In genomic region chr3:7144696-7145308, GRCh38 we compare ENCODE assay signal across 9 cellular contexts.
A peak's percentile ranks its signal among the peaks of the same experiment; 100 is the strongest.
DNase-seq lines count a peak whose midpoint lies in the region; ATAC-seq and TF ChIP-seq lines count a peak whose summit lies in the region.
"Had no signal": no experiment of that assay in that cellular context is flagged by ENCODE, and none has a peak within 500 bp of the region (broad histone marks: within the 10 kb centered on the region; RNA-seq: fewer than 3 reads in every experiment).

No MANE protein-coding gene starts in this region.

- in situ Hi-C loops in mammary epithelial cell (cut with MboI; ENCODE audit: low sequenced_read_pairs in 2 of 2): no loop called here

- 60% methylated on average over 8 of the region's 8 CpGs for WGBS in mammary epithelial cell (ENCODE audit: low coverage, missing lambda C conversion rate)

- no peak overlapping the region for H3K4me2 ChIP-seq in mammary epithelial cell (ENCODE audit: insufficient read depth, low read depth, low read length)

- TF ChIP-seq CTCF in mammary epithelial cell (conservative IDR thresholded peaks at IDR 0.05 in 1 of 2, IDR thresholded peaks at IDR 0.05 in 1 of 2; ENCODE audit: extremely low read depth in 1 of 2, insufficient read depth in 1 of 2, low read depth in 1 of 2, low read length in 2 of 2): peak; percentile 49 to 66

- no peaks in the 10 kb centered on the region for H3K9me3 Mint-ChIP-seq in activated CD4-positive, alpha-beta T cell treated with anti-CD3 and anti-CD28 coated beads for 36 hours (ENCODE audit: low read depth)
- peaks cover 0 to under 1% of the 10 kb centered on the region in 2 donors for H3K9me3 Mint-ChIP-seq in stimulated activated naive B cell treated with anti-CD40 and anti-IgM and Interleukin-4, amounts not matched to agents 10 μg/mL and 1 μg/mL and 100 μg/mL, for 72 hours
- H3K9me3 Mint-ChIP-seq in T-helper 2 cell treated with Interferon-gamma antibody and Interleukin-4, amounts not matched to agents 5 μg/mL and 100 μg/mL, for 36 hours: no peaks in the 10 kb centered on the region
- H3K9me3 Mint-ChIP-seq in activated CD4-positive, alpha-beta T cell treated with anti-CD3 and anti-CD28 coated beads, Interleukin-2, amount 10 ng/mL, durations not matched to agents 7 days and 5 days: no peaks in the 10 kb centered on the region

- intact Hi-C loops in activated CD4-positive, alpha-beta T cell treated with anti-CD3 and anti-CD28 coated beads for 36 hours (cut with DNase I, micrococcal nuclease): no loop called here
- intact Hi-C loops in mammary epithelial cell (cut with micrococcal nuclease): loop anchor here (5.0 to 10.0 kb wide), 4 partner anchors 353 to 1918 kb away; no protein-coding TSS in a partner anchor

- CTCF ChIA-PET in activated CD4-positive, alpha-beta T cell treated with anti-CD3 and anti-CD28 coated beads for 36 hours (lab: Charles Lee): interaction anchor here (0.8 kb wide), 1 partner anchor 109 kb away, joined by 3 read pairs; no protein-coding TSS in a partner anchor
- CTCF ChIA-PET in mammary epithelial cell (lab: Charles Lee; ENCODE audit: low non-redundant PET): no interaction called here
- CTCF ChIA-PET in activated CD4-positive, alpha-beta T cell treated with anti-CD3 and anti-CD28 coated beads, Interleukin-2, amount 10 ng/mL, durations not matched to agents 7 days and 5 days (lab: Charles Lee): interaction anchor here (1.4 kb wide), 1 partner anchor 14 kb away, joined by 3 read pairs; no protein-coding TSS in a partner anchor

- no peak for ATAC-seq in activated CD4-positive, alpha-beta T cell treated with anti-CD3 and anti-CD28 coated beads for 36 hours
- peak; percentile 71 for ATAC-seq in HG03520 (IDR thresholded peaks at IDR 0.05; ENCODE audit: unreplicated experiment)
- ATAC-seq in stimulated activated naive B cell treated with anti-CD40 and anti-IgM and Interleukin-4, amounts not matched to agents 10 μg/mL and 1 μg/mL and 100 μg/mL, for 72 hours (replicated peaks): peak; percentile 14 to 33

- no peaks in the 10 kb centered on the region for H3K36me3 Mint-ChIP-seq in activated CD4-positive, alpha-beta T cell treated with anti-CD3 and anti-CD28 coated beads for 36 hours (ENCODE audit: low read depth)
- no peaks in the 10 kb centered on the region for H3K36me3 Mint-ChIP-seq in stimulated activated naive B cell treated with anti-CD40 and anti-IgM and Interleukin-4, amounts not matched to agents 10 μg/mL and 1 μg/mL and 100 μg/mL, for 72 hours
- H3K36me3 Mint-ChIP-seq in T-helper 2 cell treated with Interferon-gamma antibody and Interleukin-4, amounts not matched to agents 5 μg/mL and 100 μg/mL, for 36 hours (ENCODE audit: low read depth): no peaks in the 10 kb centered on the region
- H3K36me3 Mint-ChIP-seq in activated CD4-positive, alpha-beta T cell treated with anti-CD3 and anti-CD28 coated beads, Interleukin-2, amount 10 ng/mL, durations not matched to agents 7 days and 5 days (ENCODE audit: low read depth): no peaks in the 10 kb centered on the region

- no peaks in the 10 kb centered on the region for H3K4me1 ChIP-seq in mammary epithelial cell (ENCODE audit: insufficient read depth, low read length)
- H3K4me1 ChIP-seq: suprapubic skin had no signal

- H3K4me3 Mint-ChIP-seq in activated CD4-positive, alpha-beta T cell treated with anti-CD3 and anti-CD28 coated beads for 36 hours: no peak overlapping the region
- H3K4me3 Mint-ChIP-seq in stimulated activated naive B cell treated with anti-CD40 and anti-IgM and Interleukin-4, amounts not matched to agents 10 μg/mL and 1 μg/mL and 100 μg/mL, for 72 hours: no peak overlapping the region
- H3K4me3 Mint-ChIP-seq in T-helper 2 cell treated with Interferon-gamma antibody and Interleukin-4, amounts not matched to agents 5 μg/mL and 100 μg/mL, for 36 hours: no peak overlapping the region
- no peak overlapping the region for H3K4me3 Mint-ChIP-seq in activated CD4-positive, alpha-beta T cell treated with anti-CD3 and anti-CD28 coated beads, Interleukin-2, amount 10 ng/mL, durations not matched to agents 7 days and 5 days

- BruUV-seq in mammary epithelial cell (replicated peaks; lab: Mats Ljungman, UMichigan): no TSS peak

- H3K27ac Mint-ChIP-seq in activated CD4-positive, alpha-beta T cell treated with anti-CD3 and anti-CD28 coated beads for 36 hours: no peak overlapping the region
- no peak overlapping the region for H3K27ac Mint-ChIP-seq in stimulated activated naive B cell treated with anti-CD40 and anti-IgM and Interleukin-4, amounts not matched to agents 10 μg/mL and 1 μg/mL and 100 μg/mL, for 72 hours
- H3K27ac Mint-ChIP-seq in T-helper 2 cell treated with Interferon-gamma antibody and Interleukin-4, amounts not matched to agents 5 μg/mL and 100 μg/mL, for 36 hours: no peak overlapping the region
- H3K27ac Mint-ChIP-seq in activated CD4-positive, alpha-beta T cell treated with anti-CD3 and anti-CD28 coated beads, Interleukin-2, amount 10 ng/mL, durations not matched to agents 7 days and 5 days: no peak overlapping the region

- H3K79me2 ChIP-seq in mammary epithelial cell (ENCODE audit: insufficient read depth, low read length): no peaks in the 10 kb centered on the region

- dilution Hi-C loops in mammary epithelial cell (cut with HindIII; ENCODE audit: low sequenced_read_pairs): no loop called here

- H3K36me3 ChIP-seq in mammary epithelial cell (ENCODE audit: insufficient read depth, low read length): no peaks in the 10 kb centered on the region
- H3K36me3 ChIP-seq: suprapubic skin had no signal

- peaks cover 2% of the 10 kb centered on the region for H3K27me3 Mint-ChIP-seq in activated CD4-positive, alpha-beta T cell treated with anti-CD3 and anti-CD28 coated beads for 36 hours
- no peaks in the 10 kb centered on the region for H3K27me3 Mint-ChIP-seq in stimulated activated naive B cell treated with anti-CD40 and anti-IgM and Interleukin-4, amounts not matched to agents 10 μg/mL and 1 μg/mL and 100 μg/mL, for 72 hours
- H3K27me3 Mint-ChIP-seq in T-helper 2 cell treated with Interferon-gamma antibody and Interleukin-4, amounts not matched to agents 5 μg/mL and 100 μg/mL, for 36 hours (ENCODE audit: low read depth): no peaks in the 10 kb centered on the region
- no peaks in the 10 kb centered on the region for H3K27me3 Mint-ChIP-seq in activated CD4-positive, alpha-beta T cell treated with anti-CD3 and anti-CD28 coated beads, Interleukin-2, amount 10 ng/mL, durations not matched to agents 7 days and 5 days

- no peaks in the 10 kb centered on the region for H3K27me3 ChIP-seq in mammary epithelial cell (ENCODE audit: insufficient read depth, low read length)
- H3K27me3 ChIP-seq: suprapubic skin had no signal

- POLR2A ChIA-PET in activated CD4-positive, alpha-beta T cell treated with anti-CD3 and anti-CD28 coated beads for 36 hours (lab: Charles Lee): no interaction called here
- POLR2A ChIA-PET in activated CD4-positive, alpha-beta T cell treated with anti-CD3 and anti-CD28 coated beads, Interleukin-2, amount 10 ng/mL, durations not matched to agents 7 days and 5 days (lab: Charles Lee): no interaction called here

- H3K9me3 ChIP-seq in mammary epithelial cell (replicated peaks; ENCODE audit: insufficient read depth, low read length): no peaks in the 10 kb centered on the region
- H3K9me3 ChIP-seq: suprapubic skin had no signal

- H3K4me3 ChIP-seq in mammary epithelial cell (replicated peaks in 1 of 3; ENCODE audit: insufficient read depth in 1 of 3, low read depth in 2 of 3, low read length in 3 of 3): no peak overlapping the region
- H3K4me3 ChIP-seq: suprapubic skin had no signal

- no peak overlapping the region for H2AFZ ChIP-seq in mammary epithelial cell (ENCODE audit: low read depth, low read length)

- no peaks in the 10 kb centered on the region for H4K20me1 ChIP-seq in mammary epithelial cell (ENCODE audit: insufficient read depth, low read length)

- no peaks in the 10 kb centered on the region for H3K4me1 Mint-ChIP-seq in activated CD4-positive, alpha-beta T cell treated with anti-CD3 and anti-CD28 coated beads for 36 hours
- H3K4me1 Mint-ChIP-seq in stimulated activated naive B cell treated with anti-CD40 and anti-IgM and Interleukin-4, amounts not matched to agents 10 μg/mL and 1 μg/mL and 100 μg/mL, for 72 hours: no peaks in the 10 kb centered on the region
- H3K4me1 Mint-ChIP-seq in T-helper 2 cell treated with Interferon-gamma antibody and Interleukin-4, amounts not matched to agents 5 μg/mL and 100 μg/mL, for 36 hours (ENCODE audit: low read depth): no peaks in the 10 kb centered on the region
- no peaks in the 10 kb centered on the region for H3K4me1 Mint-ChIP-seq in activated CD4-positive, alpha-beta T cell treated with anti-CD3 and anti-CD28 coated beads, Interleukin-2, amount 10 ng/mL, durations not matched to agents 7 days and 5 days

- no peak overlapping the region for H3K9ac ChIP-seq in mammary epithelial cell (ENCODE audit: insufficient read depth, low read length)

- peak; percentile 13 for DNase-seq in activated CD4-positive, alpha-beta T cell treated with anti-CD3 and anti-CD28 coated beads for 36 hours
- no peak for DNase-seq in activated CD4-positive, alpha-beta T cell treated with anti-CD3 and anti-CD28 coated beads, Interleukin-2, amount 50 U/mL, for 4 hours
- peak; percentile 12 for DNase-seq in mammary epithelial cell
- DNase-seq in stimulated activated naive B cell treated with anti-CD40 and anti-IgM and Interleukin-4, amounts not matched to agents 10 μg/mL and 1 μg/mL and 100 μg/mL, for 72 hours: no peak
- DNase-seq in T-helper 2 cell treated with Interferon-gamma antibody and Interleukin-4, amounts not matched to agents 5 μg/mL and 100 μg/mL, for 36 hours (ENCODE audit: low spot score): no peak
- DNase-seq in activated CD4-positive, alpha-beta T cell treated with anti-CD3 and anti-CD28 coated beads, Interleukin-2, amount 10 ng/mL, durations not matched to agents 7 days and 5 days: no peak
- no peak for DNase-seq in DMS79 treated with DMSO at 0.1 percent for 48 hours (lab: John Stamatoyannopoulos, UW)

- H3K27ac ChIP-seq in mammary epithelial cell (ENCODE audit: insufficient read depth, low read depth, low read length): no peak overlapping the region
- H3K27ac ChIP-seq: suprapubic skin had no signal

Comparison
In these comparisons a context has a peak if more than half of its experiments do, and no peak if none do; other contexts are left out.
1. DNase-seq: peak in activated CD4-positive, alpha-beta T cell treated with anti-CD3 and anti-CD28 coated beads for 36 hours (single experiment) and mammary epithelial cell (single experiment); none in activated CD4-positive, alpha-beta T cell treated with anti-CD3 and anti-CD28 coated beads, Interleukin-2, amount 50 U/mL, for 4 hours (0 of 2), stimulated activated naive B cell treated with anti-CD40 and anti-IgM and Interleukin-4, amounts not matched to agents 10 μg/mL and 1 μg/mL and 100 μg/mL, for 72 hours (single experiment), T-helper 2 cell treated with Interferon-gamma antibody and Interleukin-4, amounts not matched to agents 5 μg/mL and 100 μg/mL, for 36 hours (single experiment), activated CD4-positive, alpha-beta T cell treated with anti-CD3 and anti-CD28 coated beads, Interleukin-2, amount 10 ng/mL, durations not matched to agents 7 days and 5 days (single experiment) and DMS79 treated with DMSO at 0.1 percent for 48 hours (single experiment).